In the genomic region with DNA sequence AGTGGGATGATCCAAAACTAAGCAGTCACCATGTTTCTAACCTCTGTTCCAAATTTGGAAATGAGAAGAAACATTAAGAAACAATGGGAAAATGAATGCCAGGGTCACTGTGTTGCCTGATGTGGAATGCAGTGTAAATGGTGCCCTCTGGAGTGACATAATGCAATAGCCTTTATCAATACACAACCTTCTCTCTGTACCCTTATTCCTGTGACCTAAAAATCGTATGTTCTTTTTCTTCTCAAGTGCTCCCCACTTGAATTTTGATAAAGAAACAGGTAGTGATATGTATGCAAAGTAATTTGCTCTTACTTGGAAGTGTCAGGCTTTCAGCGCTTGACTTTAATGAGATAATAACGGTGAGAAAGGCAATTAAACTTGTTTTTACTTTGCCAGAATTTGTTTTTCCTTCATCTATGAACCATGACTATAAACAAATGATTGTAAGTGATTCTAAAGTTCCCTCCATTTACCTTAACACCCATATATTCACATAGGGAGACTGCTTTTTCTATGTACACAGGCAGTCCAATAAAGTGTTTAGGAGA, we compare ENCODE assay signal across 8 cellular contexts.
A peak's percentile ranks its signal among the peaks of the same experiment; 100 is the strongest.
DNase-seq lines count a peak whose midpoint lies in the region; ATAC-seq and TF ChIP-seq lines count a peak whose summit lies in the region.

No MANE protein-coding gene starts in this region.

- TF ChIP-seq CTCF in GM06990 (IDR thresholded peaks at IDR 0.05; ENCODE audit: insufficient read depth, low read length, poor library complexity, severe bottlenecking) (peak; percentile 37), NB4 (IDR thresholded peaks at IDR 0.05; ENCODE audit: low read depth, low read length) (peak; percentile 10), neural progenitor cell (IDR thresholded peaks at IDR 0.05) (peak; percentile 67), omental fat pad (IDR thresholded peaks at IDR 0.05) (no peak)

- H3K27me3 Mint-ChIP-seq in neural progenitor cell (ENCODE audit: insufficient read depth, low read depth): peaks cover 3% of the 10 kb centered on the region

- H3K27ac Mint-ChIP-seq in neural progenitor cell: no peak overlapping the region

- H3K36me3 ChIP-seq in GM06990 (ENCODE audit: control insufficient read depth, insufficient read depth, low read length) (no peaks in the 10 kb centered on the region), neural progenitor cell (no peaks in the 10 kb centered on the region)

- H3K4me3 ChIP-seq in GM06990 (replicated peaks; ENCODE audit: low read depth, low read length) (no peak overlapping the region), NB4 (ENCODE audit: low read depth, low read length) (no peak overlapping the region), neural progenitor cell (no peak overlapping the region)

- no peak overlapping the region for H3K9ac ChIP-seq in neural progenitor cell

- peaks cover 3% of the 10 kb centered on the region for H3K4me1 ChIP-seq in neural progenitor cell

- no peaks in the 10 kb centered on the region for H3K79me2 ChIP-seq in neural progenitor cell (ENCODE audit: low read depth)

- no peaks in the 10 kb centered on the region for H3K9me3 ChIP-seq in neural progenitor cell (ENCODE audit: low read depth)

- H3F3A ChIP-seq in neural progenitor cell (ENCODE audit: low read depth): no peaks in the 10 kb centered on the region

- no peak overlapping the region for H3K4me2 ChIP-seq in neural progenitor cell

- no peak overlapping the region for H2AFZ ChIP-seq in neural progenitor cell (replicated peaks)

- H3K27me3 ChIP-seq in GM06990 (replicated peaks; ENCODE audit: control insufficient read depth, insufficient read depth, low read length): no peaks in the 10 kb centered on the region
- no peaks in the 10 kb centered on the region for H3K27me3 ChIP-seq in neural progenitor cell

- no peaks in the 10 kb centered on the region for H3K4me1 Mint-ChIP-seq in neural progenitor cell

- H3K4me3 Mint-ChIP-seq in neural progenitor cell: no peak overlapping the region

- H3K9me3 Mint-ChIP-seq in neural progenitor cell: no peaks in the 10 kb centered on the region

- no peak for ATAC-seq in HG02588 (IDR thresholded peaks at IDR 0.05; ENCODE audit: unreplicated experiment)
- no peak for ATAC-seq in omental fat pad (ENCODE audit: low FRiP score)
- no peak for ATAC-seq in GM18870 (IDR thresholded peaks at IDR 0.05; ENCODE audit: unreplicated experiment)
- no peak for ATAC-seq in GM19395 (IDR thresholded peaks at IDR 0.05; ENCODE audit: unreplicated experiment)

- no peak for TF ChIP-seq POLR2A in NB4 (IDR thresholded peaks at IDR 0.05; ENCODE audit: extremely low read depth, insufficient read length)

- H3K27ac ChIP-seq in neural progenitor cell: no peak overlapping the region

- DNase-seq in GM06990 (ENCODE audit: extremely low read depth, insufficient read length) (no peak), NB4 (ENCODE audit: low read depth) (peak; percentile 2), dermis blood vessel endothelial cell (peak; percentile 62), neural progenitor cell (ENCODE audit: low spot score) (peak; percentile 38), omental fat pad (ENCODE audit: low spot score) (no peak)

- H3K36me3 Mint-ChIP-seq in neural progenitor cell: no peaks in the 10 kb centered on the region

- H4K20me1 ChIP-seq in neural progenitor cell (ENCODE audit: low read depth): no peaks in the 10 kb centered on the region

Comparison
In these comparisons a context has a peak if more than half of its experiments do, and no peak if none do; other contexts are left out.
1. DNase-seq: peak in NB4 (single experiment), dermis blood vessel endothelial cell (single experiment) and neural progenitor cell (single experiment); none in GM06990 (single experiment) and omental fat pad (single experiment).
2. CTCF ChIP-seq: peak in GM06990 (single experiment), NB4 (single experiment) and neural progenitor cell (single experiment); none in omental fat pad (0 of 3).